In genomic region chr3:4303187-4304123, GRCh38 we compare ENCODE assay signal across 8 cellular contexts. TPM values are rescaled to one million over a fixed set of nuclear protein-coding genes. Genes with fewer than 3 reads are reported as not detected.
DNase-seq lines count a peak whose midpoint lies in the region; ATAC-seq and TF ChIP-seq lines count a peak whose summit lies in the region.

SETMAR (plus strand) TSS chr3:4303369; CDS start chr3:4303371, 2 bp downstream.

- TF ChIP-seq CTCF in BE2C (IDR thresholded peaks at IDR 0.05; ENCODE audit: low read depth, low read length) (no peak), left lung (IDR thresholded peaks at IDR 0.05) (no peak)

- H3K27me3 ChIP-seq in BE2C: no peaks in the 10 kb centered on the region
- H3K27me3 ChIP-seq in left lung: no peaks in the 10 kb centered on the region

- H3K4me3 ChIP-seq in BE2C (ENCODE audit: low read depth, low read length) (peak within 1 kb of the TSS; percentile 66), left lung (peak within 1 kb of the TSS; percentile 59 to 65)

- no peaks in the 10 kb centered on the region for H3K36me3 ChIP-seq in BE2C
- no peaks in the 10 kb centered on the region for H3K36me3 ChIP-seq in left lung

- peak within 1 kb of the TSS; percentile 90 to 94 for H3K27ac ChIP-seq in left lung

- no peaks in the 10 kb centered on the region for H3K4me1 ChIP-seq in BE2C
- peaks cover 22 to 24% of the 10 kb centered on the region in 2 donors for H3K4me1 ChIP-seq in left lung

- H3K9me3 ChIP-seq in BE2C (no peaks in the 10 kb centered on the region), left lung (no peaks in the 10 kb centered on the region)

- DNase-seq in BE2C: peak; percentile 84
- DNase-seq in GM19238 (ENCODE audit: insufficient read length, low spot score): peak; percentile 83
- DNase-seq in NCI-H524 (lab: John Stamatoyannopoulos, UW): peak; percentile 81 to 86
- DNase-seq in activated CD4-positive, alpha-beta T cell treated with anti-CD3 and anti-CD28 coated beads, Interleukin-2, amount 50 U/mL, for 1 hour: peak; percentile 79
- peak; percentile 85 for DNase-seq in dedifferentiated amniotic fluid mesenchymal stem cell (ENCODE audit: extremely low spot score)
- DNase-seq in left lung: peak; percentile 92 to 94
- peak; percentile 82 to 83 for DNase-seq in stimulated activated CD4-positive, alpha-beta T cell treated with anti-CD3 and anti-CD28 coated beads, Interleukin-2, amount 100 ng/mL, for 48 hours

- ATAC-seq in HG03439 (IDR thresholded peaks at IDR 0.05; ENCODE audit: unreplicated experiment) (peak; percentile 99), left lung (peak; percentile 98)

- intact Hi-C loops in left lung (cut with DNase I): no loop called here

RNA-seq across cellular contexts. Expression of gene SETMAR, which starts in this region (rescaled TPM):
- polyA plus RNA-seq in BE2C (2012; ENCODE audit: insufficient read depth, insufficient read length, low read depth): 6.5 TPM
- total RNA-seq in left lung: 10 to 100 TPM; 12.8 to 19.4 TPM

Comparison
In these comparisons a context has a peak if more than half of its experiments do, and no peak if none do; other contexts are left out.
1. Peak in every context shown above with its lines: DNase-seq, ATAC-seq, H3K4me3 ChIP-seq and H3K27ac ChIP-seq.